Comparison of ENCODE assay signal across 1 cellular context in genomic region chr20:51712501-51713212, GRCh38.
TF ChIP-seq lines count a peak whose summit lies in the region.

No MANE protein-coding gene starts in this region.

TF ChIP-seq in K562, 482 proteins besides CTCF, POLR2A, EP300 and RAD21 (continued from another document):
- 0 out of 6 replicates have a peak, but pooled peaks of 1 of the 3 experiments have one; percentile 15 for TF ChIP-seq ZBTB11 (CRISPR knock-in tag; IDR thresholded peaks at IDR 0.05)
- TF ChIP-seq MEF2D (tag; conservative IDR thresholded peaks at IDR 0.05; ENCODE audit: low read depth), result no peak
- peak; percentile 36; the same call in 1 of the 2 replicates for TF ChIP-seq CREB3L1 (IDR thresholded peaks at IDR 0.05; ENCODE audit: borderline replicate concordance, low read depth)
